In genomic region chr13:44435142-44435982, GRCh38 we compare ENCODE assay signal across 8 cellular contexts.
A peak's percentile ranks its signal among the peaks of the same experiment; 100 is the strongest.
DNase-seq lines count a peak whose midpoint lies in the region; ATAC-seq lines count a peak whose summit lies in the region.

No MANE protein-coding gene starts in this region.

- peak; percentile 57 for ATAC-seq in GM19025 (IDR thresholded peaks at IDR 0.05; ENCODE audit: low read depth, unreplicated experiment)

- no peak overlapping the region for H2AFZ ChIP-seq in ACC112 (ENCODE audit: low read length, unreplicated experiment)

- DNase-seq in HK-2 (ENCODE audit: unreplicated experiment) (peak; percentile 85), NCI-H774 (lab: John Stamatoyannopoulos, UW) (peak; percentile 86), dedifferentiated amniotic fluid mesenchymal stem cell (ENCODE audit: extremely low spot score) (peak; percentile 98)
- peak; percentile 84 to 85 for DNase-seq in activated CD4-positive, alpha-beta T cell treated with anti-CD3 and anti-CD28 coated beads, Interleukin-2, amount 50 U/mL, for 4 hours
- DNase-seq in stimulated activated CD4-positive, alpha-beta T cell treated with anti-CD3 and anti-CD28 coated beads, Interleukin-15, amount 100 ng/mL, for 48 hours (ENCODE audit: low read depth in 2 of 2): peak; percentile 79 to 85

- H3K4me1 ChIP-seq in ACC112 (ENCODE audit: control insufficient read depth, insufficient read depth, low read length, unreplicated experiment): peaks cover 26% of the 10 kb centered on the region

- H3K79me2 ChIP-seq in ACC112 (ENCODE audit: control insufficient read depth, insufficient read depth, low read length, unreplicated experiment): peaks cover 22% of the 10 kb centered on the region

- H3K36me3 ChIP-seq in ACC112 (ENCODE audit: insufficient read depth, low read length): peaks cover 17% of the 10 kb centered on the region

- H3K27ac ChIP-seq in ACC112 (ENCODE audit: low read depth, low read length) (peak overlapping the region; percentile 83), layer of hippocampus (ENCODE audit: low read depth, low read length) (peak overlapping the region; percentile 91)

- peak overlapping the region; percentile 82 for H3K4me3 ChIP-seq in ACC112 (ENCODE audit: low read depth, low read length)

- no peaks in the 10 kb centered on the region for H3K27me3 ChIP-seq in ACC112 (ENCODE audit: insufficient read depth, low read length)
- no peaks in the 10 kb centered on the region for H3K27me3 ChIP-seq in layer of hippocampus (ENCODE audit: control insufficient read depth, insufficient read depth, low read length)

Comparison
In these comparisons a context has a peak if more than half of its experiments do, and no peak if none do; other contexts are left out.
1. Peak in every context shown above with its lines: DNase-seq, ATAC-seq, H3K4me3 ChIP-seq and H3K27ac ChIP-seq.